9 cellular contexts compared by ENCODE assay signal in genomic region chr5:73120222-73121108, GRCh38. TPM values are rescaled to one million over a fixed set of nuclear protein-coding genes. Genes with fewer than 3 reads are reported as not detected.
DNase-seq lines count a peak whose midpoint lies in the region; ATAC-seq and TF ChIP-seq lines count a peak whose summit lies in the region.
"Had no signal": no experiment of that assay in that cellular context is flagged by ENCODE, and none has a peak within 500 bp of the region (broad histone marks: within the 10 kb centered on the region; RNA-seq: fewer than 3 reads in every experiment).

Gene TMEM171, plus strand, starts transcription at chr5:73120575. Its CDS starts 2,799 bp downstream, at chr5:73123374.

- no peak within 1 kb of the TSS for H3K27ac Mint-ChIP-seq in naive B cell

- no peaks in the 10 kb centered on the region for H3K27me3 ChIP-seq in SJSA1 (replicated peaks)
- peaks cover 0 to 58% (median 5%) of the 10 kb centered on the region in 4 donors for H3K27me3 ChIP-seq in esophagus muscularis mucosa

- peaks cover 0 to 10% of the 10 kb centered on the region in 2 donors for H3K36me3 Mint-ChIP-seq in naive B cell

- H3K36me3 ChIP-seq in ES-I3 (ENCODE audit: insufficient read depth, low read length) (no peaks in the 10 kb centered on the region), SJSA1 (peaks cover 9% of the 10 kb centered on the region; the same call in 1 of the 2 replicates), esophagus muscularis mucosa (no peaks in the 10 kb centered on the region)

- TF ChIP-seq EP300 in esophagus muscularis mucosa (IDR thresholded peaks at IDR 0.05), result no peak

- H3K9ac ChIP-seq in ES-I3 (ENCODE audit: low read depth, low read length), result peak within 1 kb of the TSS; percentile 64
- H3K9ac ChIP-seq: KMS-11 had no signal

- WGBS in esophagus muscularis mucosa, result 1% methylated on average over 31 of the region's 94 CpGs

- H3K27me3 Mint-ChIP-seq in naive B cell, result peaks cover 66 to 75% (median 67%) of the 10 kb centered on the region in 3 donors

- peak within 1 kb of the TSS in 6 of 8 donors; percentile 24 to 56 (median 28) for H3K4me3 Mint-ChIP-seq in naive B cell

- intact Hi-C loops in esophagus muscularis mucosa (cut with DNase I), result no loop called here

- H3K9me3 Mint-ChIP-seq in naive B cell, result peaks cover 0 to 11% (median 2%) of the 10 kb centered on the region in 7 donors

- DNase-seq in SJSA1 (ENCODE audit: low read depth in 1 of 2, low spot score in 2 of 2) (peak; percentile 37 to 55), esophagus muscularis mucosa (ENCODE audit: extremely low spot score) (no peak), naive B cell (no peak), pons (ENCODE audit: low spot score) (no peak), NCI-H446 (lab: John Stamatoyannopoulos, UW) (no peak), medulla oblongata (ENCODE audit: extremely low spot score) (no peak)

- no peak for ATAC-seq in naive B cell (ENCODE audit: low read depth in 2 of 2)
- ATAC-seq in HG03175 (IDR thresholded peaks at IDR 0.05; ENCODE audit: unreplicated experiment), result no peak

- TF ChIP-seq POLR2A in esophagus muscularis mucosa (IDR thresholded peaks at IDR 0.05; ENCODE audit: low read depth), result no peak

- no peaks in the 10 kb centered on the region for H3K9me3 ChIP-seq in ES-I3 (ENCODE audit: control insufficient read depth, insufficient read depth, low read length)
- no peaks in the 10 kb centered on the region for H3K9me3 ChIP-seq in SJSA1 (replicated peaks)
- peaks cover 0 to 7% (median 0%) of the 10 kb centered on the region in 4 donors for H3K9me3 ChIP-seq in esophagus muscularis mucosa

- no peak for TF ChIP-seq CTCF in esophagus muscularis mucosa (IDR thresholded peaks at IDR 0.05)

- H3K4me3 ChIP-seq in SJSA1 (peak within 1 kb of the TSS; percentile 62), esophagus muscularis mucosa (peak within 1 kb of the TSS; percentile 52 to 59 (median 54))

- H3K4me1 ChIP-seq in ES-I3 (ENCODE audit: insufficient read depth, low read length) (peaks cover 8% of the 10 kb centered on the region; the same call in 1 of the 2 replicates), SJSA1 (replicated peaks) (peaks cover 56% of the 10 kb centered on the region), esophagus muscularis mucosa (peaks cover 4 to 15% (median 14%) of the 10 kb centered on the region in 4 donors)

- H3K4me1 Mint-ChIP-seq in naive B cell, result peaks cover 10 to 13% (median 12%) of the 10 kb centered on the region in 3 donors

- H3K27ac ChIP-seq in SJSA1 (peak within 1 kb of the TSS; percentile 14; the same call in 1 of the 2 replicates), esophagus muscularis mucosa (replicated peaks in 1 of 4) (no peak within 1 kb of the TSS)
- H3K27ac ChIP-seq: KMS-11 had no signal

RNA-seq across cellular contexts. Expression of gene TMEM171, which starts in this region (rescaled TPM):
- 4.5 and 8.4 TPM in 2 replicates for total RNA-seq in SJSA1 (2014; rRNA removed; shearing (Covaris generic))
- not detected for total RNA-seq in esophagus muscularis mucosa
- polyA plus RNA-seq in naive B cell (ENCODE audit: low read depth in 6 of 6), result not detected

Comparison
In these comparisons a context has a peak if more than half of its experiments do, and no peak if none do; other contexts are left out.
1. DNase-seq: peak in SJSA1 (2 of 2); none in esophagus muscularis mucosa (single experiment), naive B cell (single experiment), pons (single experiment), NCI-H446 (0 of 2) and medulla oblongata (single experiment).